ENCODE assay signal across 16 cellular contexts in genomic region chr3:18964640-18965039, GRCh38.
DNase-seq lines count a peak whose midpoint lies in the region; FAIRE-seq and TF ChIP-seq lines count a peak whose summit lies in the region.
"Had no signal": no experiment of that assay in that cellular context is flagged by ENCODE, and none has a peak within 500 bp of the region (broad histone marks: within the 10 kb centered on the region; RNA-seq: fewer than 3 reads in every experiment).

No MANE protein-coding gene starts in this region.

- CTCF ChIA-PET in HEK293 (lab: Yijun Ruan, JAX): no interaction called here

- no CpG with 5 or more reads among the region's 3 CpGs for WGBS in mesendoderm (ENCODE audit: extremely low coverage, insufficient coverage, low lambda C conversion rate)

- no peak overlapping the region for H3K56ac ChIP-seq in mesendoderm (ENCODE audit: low read length)

- no peaks in the 10 kb centered on the region for H3K79me1 ChIP-seq in mesendoderm (ENCODE audit: low read length)

- DNase-seq in KBM-7: peak; percentile 18
- DNase-seq in bronchial epithelial cell (ENCODE audit: low read depth): peak; percentile 35
- no peak for DNase-seq in mesendoderm
- no peak for DNase-seq in mucosa of gallbladder (ENCODE audit: low spot score)
- no peak for DNase-seq in HTR-8/SVneo (ENCODE audit: insufficient read length, low spot score)
- DNase-seq: BE2C; CD4-positive, alpha-beta memory T cell; DMS79; EL; GOT3; HCEC 1CT had no signal

- H3K23ac ChIP-seq in mesendoderm (ENCODE audit: low read length): no peak overlapping the region

- H3K4me2 ChIP-seq in mesendoderm (ENCODE audit: low read length): no peak overlapping the region
- H3K4me2 ChIP-seq: A549 had no signal

- no peak overlapping the region for H2AK5ac ChIP-seq in mesendoderm (ENCODE audit: low read length)

- H3K4me3 ChIP-seq in HEK293 (ENCODE audit: low read depth, low read length): no peak overlapping the region
- no peak overlapping the region for H3K4me3 ChIP-seq in bronchial epithelial cell (ENCODE audit: low read depth, low read length)
- H3K4me3 ChIP-seq in mesendoderm (ENCODE audit: low read length): no peak overlapping the region
- H3K4me3 ChIP-seq: A549 had no signal

- no peak overlapping the region for H4K5ac ChIP-seq in mesendoderm (ENCODE audit: low read length)

- no peak overlapping the region for H2BK120ac ChIP-seq in mesendoderm (ENCODE audit: low read depth, low read length)

- no peak overlapping the region for H3K18ac ChIP-seq in mesendoderm (ENCODE audit: low read length)

- no peak overlapping the region for H4K8ac ChIP-seq in mesendoderm (ENCODE audit: low read depth, low read length)

- H3K27me3 ChIP-seq in bronchial epithelial cell (ENCODE audit: control insufficient read depth, insufficient read depth, low read length): no peaks in the 10 kb centered on the region
- no peaks in the 10 kb centered on the region for H3K27me3 ChIP-seq in mesendoderm (ENCODE audit: insufficient read depth, low read length, poor library complexity)
- H3K27me3 ChIP-seq: BE2C had no signal

- H3K79me2 ChIP-seq in mesendoderm (ENCODE audit: control insufficient read depth, insufficient read depth, low read length): no peaks in the 10 kb centered on the region

- no peak overlapping the region for H3K27ac ChIP-seq in HEK293 (ENCODE audit: extremely low read depth, low read depth, low read length)
- no peak overlapping the region for H3K27ac ChIP-seq in mesendoderm (ENCODE audit: low read depth, low read length)
- H3K27ac ChIP-seq: A549, C4-2B had no signal

- H3K4ac ChIP-seq in mesendoderm (ENCODE audit: low read depth, low read length): no peak overlapping the region

- no peaks in the 10 kb centered on the region for H3K9me3 ChIP-seq in HEK293 (ENCODE audit: control insufficient read depth, insufficient read depth, low read depth, low read length)
- H3K9me3 ChIP-seq: A549, BE2C had no signal

- H3K36me3 ChIP-seq in HEK293 (ENCODE audit: control insufficient read depth in 2 of 2, insufficient read depth in 1 of 2, low read length in 2 of 2) (peaks cover 0 to 7% of the 10 kb centered on the region in 2 experiments; a peak in 1 of 3 replicates), bronchial epithelial cell (ENCODE audit: control insufficient read depth, insufficient read depth, low read length) (no peaks in the 10 kb centered on the region), mesendoderm (ENCODE audit: control insufficient read depth, insufficient read depth, low read length) (no peaks in the 10 kb centered on the region)
- H3K36me3 ChIP-seq: BE2C had no signal

- TF ChIP-seq CTCF in HEK293 (tag by site-specific recombination; IDR thresholded peaks at IDR 0.05): no peak
- no peak for TF ChIP-seq CTCF in bronchial epithelial cell (IDR thresholded peaks at IDR 0.05; ENCODE audit: insufficient read depth, low read length, severe bottlenecking)

- in situ Hi-C loops in KBM-7 (cut with MboI; ENCODE audit: low pct_unique_long_range_greater_than_20kb, low sequenced_read_pairs): no loop called here

- H2BK15ac ChIP-seq in mesendoderm (replicated peaks; ENCODE audit: low read depth): no peak overlapping the region

- H3K9ac ChIP-seq in mesendoderm (ENCODE audit: low read length): no peak overlapping the region

- FAIRE-seq in bronchial epithelial cell (lab: Jason Lieb, UNC) (no peak), HTR-8/SVneo (lab: Jason Lieb, UNC) (no peak)
- FAIRE-seq: A549, G401.6, GM12891 had no signal

- no peaks in the 10 kb centered on the region for H3K4me1 ChIP-seq in HEK293 (ENCODE audit: control insufficient read depth, insufficient read depth, low read length)
- H3K4me1 ChIP-seq in mesendoderm (ENCODE audit: control insufficient read depth, low read depth, low read length): no peaks in the 10 kb centered on the region
- H3K4me1 ChIP-seq: A549, BE2C had no signal

- POLR2A ChIA-PET in HEK293 (lab: Yijun Ruan, JAX): no interaction called here

- H2BK5ac ChIP-seq in mesendoderm (ENCODE audit: low read length): no peak overlapping the region

TF ChIP-seq in HEK293, 187 proteins besides CTCF, POLR2A, EP300 and RAD21:
- TF ChIP-seq ZNF394 (tag by site-specific recombination; IDR thresholded peaks at IDR 0.05; ENCODE audit: borderline replicate concordance) (no peak), ZFP3 (tag by site-specific recombination; IDR thresholded peaks at IDR 0.05; ENCODE audit: low read depth) (no peak), ZNF350 (tag by site-specific recombination; IDR thresholded peaks at IDR 0.05) (no peak), SETDB1 (IDR thresholded peaks at IDR 0.05; ENCODE audit: insufficient read length, low read length) (peak; percentile 55), ZBTB21 (tag by site-specific recombination; IDR thresholded peaks at IDR 0.05) (no peak)
TF ChIP-seq in HEK293: peak in this region for 1.

Comparison
In these comparisons a context has a peak if more than half of its experiments do, and no peak if none do; other contexts are left out.
1. DNase-seq: peak in KBM-7 (single experiment) and bronchial epithelial cell (single experiment); none in mesendoderm (single experiment), mucosa of gallbladder (single experiment) and HTR-8/SVneo (single experiment).